Comparison of ENCODE assay signal across 12 cellular contexts in genomic region chr9:134364391-134365114, GRCh38. TPM values are rescaled to one million over a fixed set of nuclear protein-coding genes. Genes with fewer than 3 reads are reported as not detected.
DNase-seq lines count a peak whose midpoint lies in the region; ATAC-seq and TF ChIP-seq lines count a peak whose summit lies in the region.
"Had no signal": no experiment of that assay in that cellular context is flagged by ENCODE, and none has a peak within 500 bp of the region (broad histone marks: within the 10 kb centered on the region; RNA-seq: fewer than 3 reads in every experiment).

No MANE protein-coding gene starts in this region.

- peaks cover 45% of the 10 kb centered on the region for H3K4me1 ChIP-seq in BE2C
- H3K4me1 ChIP-seq in neutrophil (ENCODE audit: control insufficient read depth in 1 of 2, insufficient read depth in 1 of 2, low read depth in 1 of 2, low read length in 1 of 2) = peaks cover 68 to 90% of the 10 kb centered on the region in 2 experiments

- no peaks in the 10 kb centered on the region for H3K27me3 ChIP-seq in BE2C
- no peaks in the 10 kb centered on the region for H3K27me3 ChIP-seq in WERI-Rb-1 (ENCODE audit: insufficient read depth, low read depth, severe bottlenecking)
- no peaks in the 10 kb centered on the region for H3K27me3 ChIP-seq in neutrophil

- no peak for ATAC-seq in GM21717 (IDR thresholded peaks at IDR 0.05; ENCODE audit: unreplicated experiment)

- DNase-seq in BE2C (no peak), GM12865 (ENCODE audit: low read depth) (peak; percentile 20), WERI-Rb-1 (no peak), NCI-H2107 treated with DMSO at 0.1 percent for 48 hours (lab: John Stamatoyannopoulos, UW; ENCODE audit: unreplicated experiment) (no peak), putamen (ENCODE audit: low spot score) (no peak)
- DNase-seq in NK-92 treated with Interleukin-12 subunit alpha and Interleukin-12 subunit beta, amount 100 ng/mL, for 24 hours (lab: John Stamatoyannopoulos, UW) = no peak
- DNase-seq: DMS 273 treated with DMSO at 0.1 percent for 48 hours, glutamatergic neuron, mammary epithelial cell, NCI-H226 had no signal

- H3K9me3 ChIP-seq in BE2C (no peaks in the 10 kb centered on the region), WERI-Rb-1 (ENCODE audit: severe bottlenecking) (no peaks in the 10 kb centered on the region), neutrophil (no peaks in the 10 kb centered on the region)

- H3K36me3 ChIP-seq in BE2C (no peaks in the 10 kb centered on the region), WERI-Rb-1 (no peaks in the 10 kb centered on the region), neutrophil (no peaks in the 10 kb centered on the region)

- H3K27ac ChIP-seq in WERI-Rb-1 = no peak overlapping the region
- peak overlapping the region; percentile 99 for H3K27ac ChIP-seq in neutrophil

- peak; percentile 28 for TF ChIP-seq CTCF in BE2C (IDR thresholded peaks at IDR 0.05; ENCODE audit: low read depth, low read length)
- peak; percentile 47 for TF ChIP-seq CTCF in GM12865 (IDR thresholded peaks at IDR 0.05; ENCODE audit: insufficient read depth, low read depth, low read length, missing control alignments)
- peak; percentile 31; the same call in 1 of the 2 replicates for TF ChIP-seq CTCF in WERI-Rb-1 (IDR thresholded peaks at IDR 0.05; ENCODE audit: low read depth, low read length)
- TF ChIP-seq CTCF in neutrophil (IDR thresholded peaks at IDR 0.05) = no peak

- no peak overlapping the region for H3K4me3 ChIP-seq in BE2C (ENCODE audit: low read depth, low read length)
- H3K4me3 ChIP-seq in GM12865 (ENCODE audit: low read depth, low read length) = no peak overlapping the region
- no peak overlapping the region for H3K4me3 ChIP-seq in WERI-Rb-1 (ENCODE audit: low read depth, low read length)
- no peak overlapping the region for H3K4me3 ChIP-seq in neutrophil (ENCODE audit: low read depth in 1 of 2, low read length in 1 of 2)

RNA-seq across cellular contexts. Expression of gene RXRA, which starts 38.3 kb away (rescaled TPM):
- polyA plus RNA-seq in BE2C (2012; ENCODE audit: insufficient read depth, insufficient read length, low read depth) = 47.3 TPM
